ENCODE assay signal across 8 cellular contexts in the genomic region with DNA sequence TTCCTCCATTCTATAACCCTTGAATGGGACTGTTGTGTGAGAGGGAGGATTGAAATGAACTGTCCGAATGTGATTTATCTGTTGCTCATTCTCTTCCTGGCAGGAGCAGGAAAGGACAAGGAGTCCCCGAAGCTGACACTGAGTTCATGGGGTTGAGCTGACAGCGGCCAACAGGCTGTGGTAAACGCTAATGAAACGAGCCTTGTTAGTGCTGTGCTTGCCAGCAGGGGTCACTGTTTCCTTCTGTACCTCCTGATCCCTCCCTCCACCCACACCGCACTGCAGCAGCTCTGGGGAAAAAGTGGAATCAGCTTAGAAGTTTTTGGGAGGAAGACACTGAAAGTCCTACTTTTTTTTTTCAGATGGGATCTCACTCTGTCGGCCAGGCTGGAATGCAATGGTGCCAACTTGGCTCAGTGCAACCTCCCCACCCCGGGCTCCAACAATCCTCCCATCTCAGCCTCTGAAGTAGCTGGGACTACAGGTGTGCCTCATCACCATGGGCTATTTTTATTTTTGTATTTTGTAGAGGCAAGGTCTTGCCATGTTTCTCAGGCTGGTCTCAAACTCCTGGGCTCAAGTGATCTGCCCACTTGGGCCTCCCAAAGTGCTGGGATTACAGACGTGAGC. TPM values are rescaled to one million over a fixed set of nuclear protein-coding genes. Genes with fewer than 3 reads are reported as not detected.
DNase-seq lines count a peak whose midpoint lies in the region; ATAC-seq and TF ChIP-seq lines count a peak whose summit lies in the region.

No MANE protein-coding gene starts in this region.

- H3K9me3 ChIP-seq in colonic mucosa (no peaks in the 10 kb centered on the region), left lung (no peaks in the 10 kb centered on the region)

- peak; percentile 56 for TF ChIP-seq CTCF in colonic mucosa (IDR thresholded peaks at IDR 0.05)
- TF ChIP-seq CTCF in left lung (IDR thresholded peaks at IDR 0.05): peak; percentile 79 to 82

- H3K4me1 ChIP-seq in colonic mucosa: no peaks in the 10 kb centered on the region
- H3K4me1 ChIP-seq in left lung: peaks cover 0 to 7% of the 10 kb centered on the region in 2 donors

- ATAC-seq in left lung (peak; percentile 99), GM18868 (IDR thresholded peaks at IDR 0.05; ENCODE audit: unreplicated experiment) (no peak), HG02970 (IDR thresholded peaks at IDR 0.05; ENCODE audit: low FRiP score, unreplicated experiment) (no peak)

- no peaks in the 10 kb centered on the region for H3K27me3 ChIP-seq in colonic mucosa
- H3K27me3 ChIP-seq in left lung: no peaks in the 10 kb centered on the region

- no peaks in the 10 kb centered on the region for H3K36me3 ChIP-seq in colonic mucosa
- H3K36me3 ChIP-seq in left lung: no peaks in the 10 kb centered on the region

- intact Hi-C loops in colonic mucosa (cut with DNase I) (loop anchor here (10.0 kb wide), 1 partner anchor 80 kb away; no protein-coding TSS in a partner anchor), left lung (cut with DNase I) (loop anchor here in 1 of 2 donors (10.0 kb wide), 1 partner anchor 90 kb away; no protein-coding TSS in a partner anchor)

- DNase-seq in GM04503 (ENCODE audit: low read depth) (peak; percentile 11), NCI-H2029 (lab: John Stamatoyannopoulos, UW) (peak; percentile 33), colonic mucosa (peak; percentile 75), left lung (peak; percentile 74 to 76)
- peak; percentile 62 to 76 for DNase-seq in activated CD4-positive, alpha-beta T cell treated with anti-CD3 and anti-CD28 coated beads for 4 hours
- DNase-seq in stimulated activated CD4-positive, alpha-beta T cell treated with anti-CD3 and anti-CD28 coated beads, Interleukin-4, amount 100 ng/mL, for 4 hours: peak; percentile 56 to 61

- H3K9ac ChIP-seq in colonic mucosa (ENCODE audit: low read depth in 2 of 2, low read length in 2 of 2): no peak overlapping the region

- H3K4me3 ChIP-seq in colonic mucosa (no peak overlapping the region), left lung (no peak overlapping the region)

- no peak overlapping the region for H3K27ac ChIP-seq in colonic mucosa
- no peak overlapping the region for H3K27ac ChIP-seq in left lung

RNA-seq across cellular contexts. Expression of gene ZNF761, which starts 6.7 kb away (rescaled TPM):
- total RNA-seq in colonic mucosa: 10 to 100 TPM in 1 of 2 donors, 1 to 10 TPM in 1; 5.6 to 10.1 TPM
- total RNA-seq in left lung: 10 to 100 TPM in 1 of 2 donors, 1 to 10 TPM in 1; 9.1 to 10.1 TPM

RNA-seq across cellular contexts. Expression of gene ZNF765, which starts 30.1 kb away (rescaled TPM):
- total RNA-seq in colonic mucosa: 10 to 100 TPM in 1 of 2 donors, 1 to 10 TPM in 1; 8.2 to 10.7 TPM
- 10 to 100 TPM; 10.3 to 10.4 TPM for total RNA-seq in left lung

RNA-seq across cellular contexts. Expression of gene ZNF813, which starts 42.5 kb away (rescaled TPM):
- total RNA-seq in colonic mucosa (1 to 10 TPM; 3.6 to 4.9 TPM), left lung (1 to 10 TPM; 5.2 to 5.5 TPM)

RNA-seq across cellular contexts. Expression of gene ZNF525, which starts 59.6 kb away (rescaled TPM):
- total RNA-seq in colonic mucosa (10 to 100 TPM in 1 of 2 donors, 1 to 10 TPM in 1; 9.4 to 13.9 TPM), left lung (10 to 100 TPM; 11.7 to 12.3 TPM)

Comparison
In these comparisons a context has a peak if more than half of its experiments do, and no peak if none do; other contexts are left out.
1. DNase-seq: peak in every context shown above with its lines; median percentile 75 in colonic mucosa; 75 in left lung; 69 in activated CD4-positive, alpha-beta T cell treated with anti-CD3 and anti-CD28 coated beads for 4 hours; 58 in stimulated activated CD4-positive, alpha-beta T cell treated with anti-CD3 and anti-CD28 coated beads, Interleukin-4, amount 100 ng/mL, for 4 hours; 33 in NCI-H2029; 11 in GM04503.